Comparison of ENCODE assay signal across 15 cellular contexts in the genomic region with DNA sequence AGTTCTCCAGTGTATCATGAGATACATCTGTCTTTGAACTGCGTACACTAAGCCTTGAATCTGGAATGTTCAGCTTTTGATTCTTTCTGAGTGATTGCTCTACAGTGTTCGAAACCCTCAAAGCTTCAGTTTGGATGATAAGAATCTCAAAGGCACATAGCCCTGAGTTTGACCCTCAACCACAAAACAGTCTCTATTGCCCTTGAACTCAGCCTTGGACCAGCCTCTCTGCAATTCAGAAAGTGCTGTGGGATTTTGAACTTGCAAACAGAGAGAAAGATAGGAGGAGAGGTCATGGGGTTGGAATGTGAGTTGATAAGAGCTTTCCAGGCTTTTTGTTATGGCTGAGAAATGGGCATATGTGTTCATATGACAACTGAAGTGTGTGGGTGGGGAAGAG.
"Had no signal": no experiment of that assay in that cellular context is flagged by ENCODE, and none has a peak within 500 bp of the region (broad histone marks: within the 10 kb centered on the region; RNA-seq: fewer than 3 reads in every experiment).

No MANE protein-coding gene starts in this region.

- H3K9me3 ChIP-seq: left ventricle myocardium inferior, thyroid gland had no signal

- H3K36me3 ChIP-seq: left ventricle myocardium inferior, thyroid gland had no signal

- H3K27ac Mint-ChIP-seq: activated T-helper 17 cell treated with anti-CD3 and anti-CD28 coated beads, Interleukin-2, amount 50 U/mL, for 72 hours; memory B cell; natural killer cell treated with Interleukin-12 subunit alpha and Interleukin-12 subunit beta and Interleukin-15 and Interleukin-18, amount 100 ng/mL, for 72 hours; stimulated activated memory B cell treated with anti-CD40 and anti-IgM and Interleukin-4, amounts not matched to agents 10 μg/mL and 1 μg/mL and 100 μg/mL, for 72 hours had no signal

- H3K4me1 ChIP-seq: left ventricle myocardium inferior had no signal

- H3K4me3 ChIP-seq: hepatocyte, left ventricle myocardium inferior, thyroid gland had no signal

- H3K36me3 Mint-ChIP-seq: memory B cell; natural killer cell treated with Interleukin-12 subunit alpha and Interleukin-12 subunit beta and Interleukin-15 and Interleukin-18, amount 100 ng/mL, for 72 hours; stimulated activated memory B cell treated with anti-CD40 and anti-IgM and Interleukin-4, amounts not matched to agents 10 μg/mL and 1 μg/mL and 100 μg/mL, for 72 hours had no signal

- H3K4me3 Mint-ChIP-seq: activated T-helper 17 cell treated with anti-CD3 and anti-CD28 coated beads, Interleukin-2, amount 50 U/mL, for 72 hours; memory B cell; natural killer cell treated with Interleukin-12 subunit alpha and Interleukin-12 subunit beta and Interleukin-15 and Interleukin-18, amount 100 ng/mL, for 72 hours; stimulated activated memory B cell treated with anti-CD40 and anti-IgM and Interleukin-4, amounts not matched to agents 10 μg/mL and 1 μg/mL and 100 μg/mL, for 72 hours had no signal

- DNase-seq: activated CD4-positive, alpha-beta T cell treated with anti-CD3 and anti-CD28 coated beads, Interleukin-2, amount 50 U/mL, for 4 hours; activated naive CD4-positive, alpha-beta T cell treated with Interleukin-2 at 50 U/mL for 16 hours; activated T-cell treated with anti-CD3 and anti-CD28 coated beads for 4 hours; left ventricle myocardium inferior; posterior cingulate gyrus; retina; T-helper 9 cell; thyroid gland had no signal

- ATAC-seq: activated CD4-positive, CD25-positive, alpha-beta regulatory T cell treated with anti-CD3 and anti-CD28 coated beads, Interleukin-2, amount 50 U/mL, for 24 hours; activated T-helper 17 cell treated with anti-CD3 and anti-CD28 coated beads, Interleukin-2, amount 50 U/mL, for 72 hours; esophagus mucosa; natural killer cell treated with Interleukin-12 subunit alpha and Interleukin-12 subunit beta and Interleukin-15 and Interleukin-18, amount 100 ng/mL, for 72 hours; stimulated activated memory B cell treated with anti-CD40 and anti-IgM and Interleukin-4, amounts not matched to agents 10 μg/mL and 1 μg/mL and 100 μg/mL, for 72 hours had no signal

- H3K9me3 Mint-ChIP-seq: activated T-helper 17 cell treated with anti-CD3 and anti-CD28 coated beads, Interleukin-2, amount 50 U/mL, for 72 hours; memory B cell; natural killer cell treated with Interleukin-12 subunit alpha and Interleukin-12 subunit beta and Interleukin-15 and Interleukin-18, amount 100 ng/mL, for 72 hours; stimulated activated memory B cell treated with anti-CD40 and anti-IgM and Interleukin-4, amounts not matched to agents 10 μg/mL and 1 μg/mL and 100 μg/mL, for 72 hours had no signal

- H3K27me3 ChIP-seq: hepatocyte, thyroid gland had no signal

- H3K4me1 Mint-ChIP-seq: activated T-helper 17 cell treated with anti-CD3 and anti-CD28 coated beads, Interleukin-2, amount 50 U/mL, for 72 hours had no signal

- H3K27ac ChIP-seq: hepatocyte, left ventricle myocardium inferior, thyroid gland had no signal
